10 cellular contexts compared by ENCODE assay signal in genomic region chr9:111094433-111095421, GRCh38. TPM values are rescaled to one million over a fixed set of nuclear protein-coding genes. Genes with fewer than 3 reads are reported as not detected.
DNase-seq lines count a peak whose midpoint lies in the region; ATAC-seq, FAIRE-seq and TF ChIP-seq lines count a peak whose summit lies in the region.
"Had no signal": no experiment of that assay in that cellular context is flagged by ENCODE, and none has a peak within 500 bp of the region (broad histone marks: within the 10 kb centered on the region; RNA-seq: fewer than 3 reads in every experiment).

No MANE protein-coding gene starts in this region.

- no peaks in the 10 kb centered on the region for H3K36me3 Mint-ChIP-seq in neural crest cell (ENCODE audit: low read depth)

- H3K27me3 ChIP-seq in dorsolateral prefrontal cortex = no peaks in the 10 kb centered on the region

- H3K27me3 Mint-ChIP-seq in neural crest cell (ENCODE audit: low read depth) = no peaks in the 10 kb centered on the region

- no peaks in the 10 kb centered on the region for H3K4me1 ChIP-seq in kidney (ENCODE audit: control insufficient read depth in 1 of 2, insufficient read depth in 1 of 2, low read depth in 1 of 2, low read length in 2 of 2)

- H3K9me3 Mint-ChIP-seq in neural crest cell = peaks cover 2% of the 10 kb centered on the region

- no peaks in the 10 kb centered on the region for H3K9me3 ChIP-seq in kidney (ENCODE audit: control insufficient read depth in 1 of 2, low read length in 2 of 2)

- DNase-seq in AG20443 (ENCODE audit: low spot score) = peak; percentile 83
- DNase-seq in NB4 (ENCODE audit: low read depth) = peak; percentile 12
- peak; percentile 10 for DNase-seq in epithelial cell of prostate (ENCODE audit: low read depth, low spot score)
- DNase-seq in neural crest cell (ENCODE audit: low read depth, low spot score) = no peak
- no peak for DNase-seq in dorsolateral prefrontal cortex
- DNase-seq in activated gamma-delta T cell treated with Interleukin-2 at 50 U/mL for 16 hours = no peak
- DNase-seq in kidney = no peak
- DNase-seq: NCI-H510A had no signal

- intact Hi-C loops in dorsolateral prefrontal cortex (cut with DNase I) (no loop called here), kidney (cut with DNase I) (no loop called here)

- H3K4me3 Mint-ChIP-seq in neural crest cell = no peak overlapping the region

- peaks cover 20% of the 10 kb centered on the region for H3K4me1 Mint-ChIP-seq in neural crest cell

- FAIRE-seq in kidney (lab: Jason Lieb, UNC) = no peak
- FAIRE-seq: islet of Langerhans had no signal

- H3K4me3 ChIP-seq in NB4 (ENCODE audit: low read depth, low read length) (no peak overlapping the region), dorsolateral prefrontal cortex (no peak overlapping the region), kidney (ENCODE audit: low read length in 2 of 2) (no peak overlapping the region)

- H3K27ac ChIP-seq in epithelial cell of prostate (no peak overlapping the region), dorsolateral prefrontal cortex (no peak overlapping the region), kidney (ENCODE audit: low read depth in 2 of 2, low read length in 2 of 2) (no peak overlapping the region)

- TF ChIP-seq CTCF in NB4 (IDR thresholded peaks at IDR 0.05; ENCODE audit: low read depth, low read length) (no peak), neural crest cell (conservative IDR thresholded peaks at IDR 0.05) (no peak), dorsolateral prefrontal cortex (IDR thresholded peaks at IDR 0.05 in 54 of 56, conservative IDR thresholded peaks at IDR 0.05 in 2 of 56; ENCODE audit: low read depth in 1 of 56, partially characterized antibody in 56 of 56) (no peak), kidney (IDR thresholded peaks at IDR 0.05; ENCODE audit: borderline replicate concordance, extremely low read depth, insufficient read depth) (no peak)

- no peak for ATAC-seq in HG02981 (IDR thresholded peaks at IDR 0.05; ENCODE audit: unreplicated experiment)

- no peaks in the 10 kb centered on the region for H3K36me3 ChIP-seq in kidney (ENCODE audit: control insufficient read depth in 1 of 2, insufficient read depth in 2 of 2, low read length in 2 of 2)

- peak overlapping the region; percentile 82 for H3K27ac Mint-ChIP-seq in neural crest cell (ENCODE audit: unreplicated experiment)

- no peak overlapping the region for H3K9ac ChIP-seq in kidney (ENCODE audit: low read length in 2 of 2)

- no peak for TF ChIP-seq POLR2A in NB4 (IDR thresholded peaks at IDR 0.05; ENCODE audit: extremely low read depth, insufficient read length)

RNA-seq across cellular contexts. Expression of gene LPAR1, which starts 56.5 kb away (rescaled TPM):
- 10.2 and 11.3 TPM in 2 replicates for total RNA-seq in neural crest cell
- 100 to 1,000 TPM in 71 of 120 experiments, 10 to 100 TPM in 49; 29.8 to 457 (median 110) TPM for total RNA-seq in dorsolateral prefrontal cortex
- total RNA-seq in kidney = 28.2 TPM
- polyA plus RNA-seq in kidney (ENCODE audit: insufficient read depth, low read depth, low replicate concordance) = 2.9 TPM

Comparison
In these comparisons a context has a peak if more than half of its experiments do, and no peak if none do; other contexts are left out.
1. DNase-seq: peak in AG20443 (single experiment), NB4 (single experiment) and epithelial cell of prostate (single experiment); none in neural crest cell (single experiment), dorsolateral prefrontal cortex (0 of 10), activated gamma-delta T cell treated with Interleukin-2 at 50 U/mL for 16 hours (single experiment) and kidney (single experiment).